Comparison of ENCODE assay signal across 19 cellular contexts in genomic region chrX:72971859-72972258, GRCh38. TPM values are rescaled to one million over a fixed set of nuclear protein-coding genes. Genes with fewer than 3 reads are reported as not detected.
"Had no signal": no experiment of that assay in that cellular context is flagged by ENCODE, and none has a peak within 500 bp of the region (broad histone marks: within the 10 kb centered on the region; RNA-seq: fewer than 3 reads in every experiment).

No MANE protein-coding gene starts in this region.

RNA-seq across cellular contexts. Expression of gene DMRTC1, which starts 28.2 kb away (rescaled TPM):
- total RNA-seq: activated naive CD4-positive, alpha-beta T cell treated with anti-CD3 and anti-CD28 coated beads for 36 hours; activated naive CD8-positive, alpha-beta T cell treated with anti-CD3 and anti-CD28 coated beads for 36 hours; activated T-cell treated with anti-CD3 and anti-CD28 coated beads, Interleukin-2, amount 50 U/mL, for 4 hours; activated T-helper 1 cell treated with anti-CD3 and anti-CD28 coated beads, Interleukin-12 subunit alpha, Interleukin-12 subunit beta, Interleukin-2, Interleukin-4 antibody, amounts not matched to agents 30 ng/mL and 10 ng/mL and 1 ng/mL, durations not matched to agents 14 hours and 24 hours and 36 hours; activated T-helper 2 cell treated with anti-CD3 and anti-CD28 coated beads, Interferon-gamma antibody, Interleukin-2, Interleukin-4, amounts not matched to agents 10 μg/mL and 5 μg/mL and 100 μg/mL, durations not matched to agents 14 hours and 24 hours and 36 hours; aorta; ascending aorta; astrocyte; breast epithelium; bronchial epithelial cell; cardiac muscle cell; cardiac septum; cerebellum had no signal
- polyA plus RNA-seq: aorta had no signal

RNA-seq across cellular contexts. Expression of gene PABPC1L2B, which starts 30.9 kb away (rescaled TPM):
- total RNA-seq: activated naive CD4-positive, alpha-beta T cell treated with anti-CD3 and anti-CD28 coated beads for 36 hours; activated naive CD4-positive, alpha-beta T cell treated with anti-CD3 and anti-CD28 coated beads, Interleukin-2, amount 50 U/mL, for 72 hours; activated naive CD8-positive, alpha-beta T cell treated with anti-CD3 and anti-CD28 coated beads for 36 hours; activated naive CD8-positive, alpha-beta T cell treated with anti-CD3 and anti-CD28 coated beads, Interleukin-2, amount 10 ng/mL, durations not matched to agents 7 days and 5 days; activated T-cell treated with anti-CD3 and anti-CD28 coated beads, Interleukin-2, amount 50 U/mL, for 4 hours; activated T-cell treated with anti-CD3 and anti-CD28 coated beads, Interleukin-2, amount 50 U/mL, for 72 hours; activated T-helper 1 cell treated with anti-CD3 and anti-CD28 coated beads, Interleukin-12 subunit alpha, Interleukin-12 subunit beta, Interleukin-2, Interleukin-4 antibody, amounts not matched to agents 30 ng/mL and 10 ng/mL and 1 ng/mL, durations not matched to agents 14 hours and 24 hours and 36 hours; activated T-helper 17 cell treated with anti-CD3 and anti-CD28 coated beads, Interleukin-2, amount 50 U/mL, for 72 hours; activated T-helper 2 cell treated with anti-CD3 and anti-CD28 coated beads, Interferon-gamma antibody, Interleukin-2, Interleukin-4, amounts not matched to agents 10 μg/mL and 5 μg/mL and 100 μg/mL, durations not matched to agents 14 hours and 24 hours and 36 hours; aorta; ascending aorta; breast epithelium; bronchial epithelial cell; cardiac septum had no signal
- polyA plus RNA-seq: adipose tissue, aorta, cardiac muscle cell had no signal

RNA-seq across cellular contexts. Expression of gene FAM236A, which starts 33.9 kb away (rescaled TPM):
- total RNA-seq: activated naive CD4-positive, alpha-beta T cell treated with anti-CD3 and anti-CD28 coated beads for 36 hours; activated naive CD4-positive, alpha-beta T cell treated with anti-CD3 and anti-CD28 coated beads, Interleukin-2, amount 50 U/mL, for 72 hours; activated naive CD8-positive, alpha-beta T cell treated with anti-CD3 and anti-CD28 coated beads for 36 hours; activated naive CD8-positive, alpha-beta T cell treated with anti-CD3 and anti-CD28 coated beads, Interleukin-2, amount 10 ng/mL, durations not matched to agents 7 days and 5 days; activated T-cell treated with anti-CD3 and anti-CD28 coated beads, Interleukin-2, amount 50 U/mL, for 4 hours; activated T-cell treated with anti-CD3 and anti-CD28 coated beads, Interleukin-2, amount 50 U/mL, for 72 hours; activated T-helper 1 cell treated with anti-CD3 and anti-CD28 coated beads, Interleukin-12 subunit alpha, Interleukin-12 subunit beta, Interleukin-2, Interleukin-4 antibody, amounts not matched to agents 30 ng/mL and 10 ng/mL and 1 ng/mL, durations not matched to agents 14 hours and 24 hours and 36 hours; activated T-helper 17 cell treated with anti-CD3 and anti-CD28 coated beads, Interleukin-2, amount 50 U/mL, for 72 hours; activated T-helper 2 cell treated with anti-CD3 and anti-CD28 coated beads, Interferon-gamma antibody, Interleukin-2, Interleukin-4, amounts not matched to agents 10 μg/mL and 5 μg/mL and 100 μg/mL, durations not matched to agents 14 hours and 24 hours and 36 hours; adrenal gland; aorta; ascending aorta; astrocyte; breast epithelium; bronchial epithelial cell; cardiac muscle cell; cardiac septum; cerebellum had no signal
- polyA plus RNA-seq: adipose tissue, adrenal gland, aorta, cardiac muscle cell had no signal

RNA-seq across cellular contexts. Expression of gene FAM236C, which starts 59.4 kb away (rescaled TPM):
- total RNA-seq: activated naive CD4-positive, alpha-beta T cell treated with anti-CD3 and anti-CD28 coated beads for 36 hours; activated naive CD4-positive, alpha-beta T cell treated with anti-CD3 and anti-CD28 coated beads, Interleukin-2, amount 50 U/mL, for 72 hours; activated naive CD8-positive, alpha-beta T cell treated with anti-CD3 and anti-CD28 coated beads for 36 hours; activated naive CD8-positive, alpha-beta T cell treated with anti-CD3 and anti-CD28 coated beads, Interleukin-2, amount 10 ng/mL, durations not matched to agents 7 days and 5 days; activated T-cell treated with anti-CD3 and anti-CD28 coated beads, Interleukin-2, amount 50 U/mL, for 4 hours; activated T-cell treated with anti-CD3 and anti-CD28 coated beads, Interleukin-2, amount 50 U/mL, for 72 hours; activated T-helper 1 cell treated with anti-CD3 and anti-CD28 coated beads, Interleukin-12 subunit alpha, Interleukin-12 subunit beta, Interleukin-2, Interleukin-4 antibody, amounts not matched to agents 30 ng/mL and 10 ng/mL and 1 ng/mL, durations not matched to agents 14 hours and 24 hours and 36 hours; activated T-helper 17 cell treated with anti-CD3 and anti-CD28 coated beads, Interleukin-2, amount 50 U/mL, for 72 hours; activated T-helper 2 cell treated with anti-CD3 and anti-CD28 coated beads, Interferon-gamma antibody, Interleukin-2, Interleukin-4, amounts not matched to agents 10 μg/mL and 5 μg/mL and 100 μg/mL, durations not matched to agents 14 hours and 24 hours and 36 hours; adrenal gland; aorta; ascending aorta; astrocyte; breast epithelium; bronchial epithelial cell; cardiac muscle cell; cardiac septum; cerebellum had no signal
- polyA plus RNA-seq: adipose tissue, adrenal gland, aorta, cardiac muscle cell had no signal
